24 cellular contexts compared by ENCODE assay signal in the genomic region with DNA sequence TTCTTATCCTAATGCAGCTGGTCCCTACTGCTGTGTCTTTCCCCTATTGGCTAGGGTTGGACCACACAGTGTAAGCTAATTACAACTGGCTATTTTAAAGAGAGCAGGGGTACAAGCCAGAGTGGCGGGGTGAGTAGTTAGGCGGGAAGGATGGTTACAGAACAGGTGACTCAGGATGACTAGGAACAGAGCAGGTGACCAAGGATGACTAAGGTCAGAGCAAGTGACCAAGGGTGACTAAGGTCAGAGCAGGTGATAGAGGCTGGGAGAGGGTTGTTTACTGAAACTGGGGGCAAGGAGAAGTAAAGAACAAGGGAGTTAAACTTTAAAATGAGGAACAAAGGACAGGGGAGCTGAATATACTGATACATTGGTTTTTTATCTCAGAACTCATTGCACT.
"Had no signal": no experiment of that assay in that cellular context is flagged by ENCODE, and none has a peak within 500 bp of the region (broad histone marks: within the 10 kb centered on the region; RNA-seq: fewer than 3 reads in every experiment).

No MANE protein-coding gene starts in this region.

- H3K27ac ChIP-seq: SJSA1 had no signal

- H3K9me3 Mint-ChIP-seq: activated CD4-positive, alpha-beta T cell treated with anti-CD3 and anti-CD28 coated beads, Interleukin-2, amount 10 ng/mL, durations not matched to agents 7 days and 5 days; WTC11 had no signal

- H3K4me1 ChIP-seq: SJSA1 had no signal

- H3K27ac Mint-ChIP-seq: activated CD4-positive, alpha-beta T cell treated with anti-CD3 and anti-CD28 coated beads, Interleukin-2, amount 10 ng/mL, durations not matched to agents 7 days and 5 days; activated CD8-positive, alpha-beta memory T cell treated with anti-CD3 and anti-CD28 coated beads, Interleukin-2, amount 10 ng/mL, durations not matched to agents 7 days and 5 days; activated naive CD4-positive, alpha-beta T cell treated with anti-CD3 and anti-CD28 coated beads, Interleukin-2, amount 50 U/mL, for 72 hours; T-helper 17 cell; WTC11 had no signal

- DNase-seq: activated CD4-positive, alpha-beta T cell treated with anti-CD3 and anti-CD28 coated beads, Interleukin-2, amount 10 ng/mL, durations not matched to agents 7 days and 5 days; activated CD4-positive, CD25-positive, alpha-beta regulatory T cell treated with anti-CD3 and anti-CD28 coated beads, Interleukin-2, amount 50 U/mL, for 72 hours; activated CD8-positive, alpha-beta memory T cell treated with anti-CD3 and anti-CD28 coated beads, Interleukin-2, amount 10 ng/mL, durations not matched to agents 7 days and 5 days; activated effector memory CD4-positive, alpha-beta T cell treated with anti-CD3 and anti-CD28 coated beads, Interleukin-2, amount 50 U/mL, for 16 hours; activated naive CD4-positive, alpha-beta T cell treated with Interleukin-2 at 50 U/mL for 16 hours; central memory CD4-positive, alpha-beta T cell; Karpas-422; NCI-H1105 treated with DMSO at 0.1 percent for 48 hours; NCI-H1436 treated with DMSO at 0.1 percent for 48 hours; NCI-H187; NCI-H2081; NCI-H510A treated with DMSO at 0.1 percent for 48 hours; NCI-H69; NK-92 treated with Interleukin-12 subunit alpha and Interleukin-12 subunit beta, amount 100 ng/mL, for 24 hours; OCI-M1; SHP77; T-helper 17 cell; T-helper 9 cell had no signal

- H3K36me3 Mint-ChIP-seq: activated CD8-positive, alpha-beta memory T cell treated with anti-CD3 and anti-CD28 coated beads, Interleukin-2, amount 10 ng/mL, durations not matched to agents 7 days and 5 days; WTC11 had no signal

- H3K4me1 Mint-ChIP-seq: activated CD4-positive, alpha-beta T cell treated with anti-CD3 and anti-CD28 coated beads, Interleukin-2, amount 10 ng/mL, durations not matched to agents 7 days and 5 days; activated CD8-positive, alpha-beta memory T cell treated with anti-CD3 and anti-CD28 coated beads, Interleukin-2, amount 10 ng/mL, durations not matched to agents 7 days and 5 days; T-helper 17 cell had no signal

- ATAC-seq: activated CD8-positive, alpha-beta memory T cell treated with anti-CD3 and anti-CD28 coated beads, Interleukin-2, amount 10 ng/mL, durations not matched to agents 7 days and 5 days; K562; Panc1; SK-N-SH treated with all-trans-retinoic acid at 6 μM for 48 hours; T-helper 17 cell; WTC11 had no signal

- H3K36me3 ChIP-seq: SJSA1 had no signal

- H3K9me3 ChIP-seq: SJSA1 had no signal

- H3K4me3 Mint-ChIP-seq: activated CD4-positive, alpha-beta T cell treated with anti-CD3 and anti-CD28 coated beads, Interleukin-2, amount 10 ng/mL, durations not matched to agents 7 days and 5 days; activated CD8-positive, alpha-beta memory T cell treated with anti-CD3 and anti-CD28 coated beads, Interleukin-2, amount 10 ng/mL, durations not matched to agents 7 days and 5 days; T-helper 17 cell; WTC11 had no signal

- H3K4me3 ChIP-seq: K562, SJSA1 had no signal
